Comparison of ENCODE assay signal across 13 cellular contexts in the genomic region with DNA sequence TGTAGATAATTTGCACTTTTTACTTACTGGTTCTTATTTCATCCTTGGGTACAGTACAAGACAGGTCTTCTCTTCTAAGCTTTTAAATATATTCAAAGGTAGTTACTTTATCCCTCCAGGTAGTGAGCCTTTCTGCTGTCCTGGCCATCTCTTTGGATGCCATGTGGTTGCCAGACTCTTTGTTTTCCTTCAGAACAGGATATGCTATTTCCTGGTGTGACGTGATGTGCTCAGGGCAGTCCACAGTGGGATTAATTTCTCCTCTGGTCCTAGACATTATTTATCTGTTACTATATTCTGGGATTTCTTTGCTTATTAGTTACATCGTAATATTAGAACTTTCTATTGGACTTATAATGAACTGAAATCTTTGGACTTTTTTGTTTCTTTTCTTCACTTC.
DNase-seq lines count a peak whose midpoint lies in the region; ATAC-seq and TF ChIP-seq lines count a peak whose summit lies in the region.
"Had no signal": no experiment of that assay in that cellular context is flagged by ENCODE, and none has a peak within 500 bp of the region (broad histone marks: within the 10 kb centered on the region; RNA-seq: fewer than 3 reads in every experiment).

No MANE protein-coding gene starts in this region.

- DNase-seq in activated CD4-positive, alpha-beta T cell treated with anti-CD3 and anti-CD28 coated beads for 36 hours = no peak
- no peak for DNase-seq in activated CD4-positive, alpha-beta T cell treated with anti-CD3 and anti-CD28 coated beads for 48 hours
- no peak for DNase-seq in activated CD8-positive, alpha-beta T cell treated with anti-CD3 and anti-CD28 coated beads, Interleukin-2, amount 10 ng/mL, durations not matched to agents 7 days and 5 days
- peak; percentile 29 for DNase-seq in kidney tubule cell (ENCODE audit: low spot score)
- DNase-seq in gastrocnemius medialis = no peak
- no peak for DNase-seq in trophoblast cell
- DNase-seq: activated gamma-delta T cell, NCI-H1436, retina, tibial artery had no signal

- no peak overlapping the region for H3K14ac ChIP-seq in trophoblast cell (ENCODE audit: low read length)

- no peaks in the 10 kb centered on the region for H3K27me3 Mint-ChIP-seq in activated CD4-positive, alpha-beta T cell treated with anti-CD3 and anti-CD28 coated beads for 36 hours
- H3K27me3 Mint-ChIP-seq in activated CD8-positive, alpha-beta T cell treated with anti-CD3 and anti-CD28 coated beads, Interleukin-2, amount 10 ng/mL, durations not matched to agents 7 days and 5 days (ENCODE audit: low read depth) = no peaks in the 10 kb centered on the region

- peaks cover 71 to 76% of the 10 kb centered on the region in 2 donors for H3K4me1 ChIP-seq in gastrocnemius medialis
- peaks cover 0 to 8% of the 10 kb centered on the region in 2 experiments for H3K4me1 ChIP-seq in trophoblast cell (ENCODE audit: control insufficient read depth in 1 of 2, insufficient read depth in 2 of 2, low read length in 2 of 2)

- no peak overlapping the region for H3K4me2 ChIP-seq in trophoblast cell (ENCODE audit: low read length)
- H3K4me2 ChIP-seq: A549 had no signal

- TF ChIP-seq CTCF in gastrocnemius medialis (IDR thresholded peaks at IDR 0.05 in 4 of 5, conservative IDR thresholded peaks at IDR 0.05 in 1 of 5) = no peak

- H2BK12ac ChIP-seq in trophoblast cell (ENCODE audit: low read length) = no peak overlapping the region

- ATAC-seq in activated CD4-positive, alpha-beta T cell treated with anti-CD3 and anti-CD28 coated beads for 36 hours = no peak
- ATAC-seq in activated CD8-positive, alpha-beta T cell treated with anti-CD3 and anti-CD28 coated beads, Interleukin-2, amount 10 ng/mL, durations not matched to agents 7 days and 5 days = no peak
- ATAC-seq in gastrocnemius medialis (no peak), GM19452 (IDR thresholded peaks at IDR 0.05; ENCODE audit: unreplicated experiment) (no peak)
- ATAC-seq in activated CD4-positive, CD25-positive, alpha-beta regulatory T cell treated with anti-CD3 and anti-CD28 coated beads, Interleukin-2, amount 50 U/mL, for 24 hours = no peak
- ATAC-seq: A549 had no signal

- peak overlapping the region; percentile 66 to 84 (median 73) for H3K27ac ChIP-seq in gastrocnemius medialis
- H3K27ac ChIP-seq in trophoblast cell (ENCODE audit: low read depth, low read length) = no peak overlapping the region
- H3K27ac ChIP-seq: A549, tibial artery had no signal

- H2AFZ ChIP-seq in trophoblast cell (ENCODE audit: insufficient read depth, low read length, poor library complexity) = no peak overlapping the region

- H3K18ac ChIP-seq in trophoblast cell (ENCODE audit: low read length) = no peak overlapping the region

- no peak overlapping the region for H3K23ac ChIP-seq in trophoblast cell (ENCODE audit: low read length)

- H3K36me3 Mint-ChIP-seq in activated CD4-positive, alpha-beta T cell treated with anti-CD3 and anti-CD28 coated beads for 36 hours (ENCODE audit: low read depth) = peaks cover 82% of the 10 kb centered on the region
- peaks cover 88% of the 10 kb centered on the region for H3K36me3 Mint-ChIP-seq in activated CD8-positive, alpha-beta T cell treated with anti-CD3 and anti-CD28 coated beads, Interleukin-2, amount 10 ng/mL, durations not matched to agents 7 days and 5 days (ENCODE audit: low read depth)

- intact Hi-C loops in activated CD4-positive, alpha-beta T cell treated with anti-CD3 and anti-CD28 coated beads for 36 hours (cut with DNase I, micrococcal nuclease) = no loop called here
- intact Hi-C loops in gastrocnemius medialis (cut with DNase I; ENCODE audit: low total_unique reads) = no loop called here

- POLR2A ChIA-PET in activated CD4-positive, alpha-beta T cell treated with anti-CD3 and anti-CD28 coated beads for 36 hours (lab: Charles Lee) = no interaction called here
- POLR2A ChIA-PET in activated CD8-positive, alpha-beta T cell treated with anti-CD3 and anti-CD28 coated beads, Interleukin-2, amount 10 ng/mL, durations not matched to agents 7 days and 5 days (lab: Charles Lee) = no interaction called here

- no peaks in the 10 kb centered on the region for H3K27me3 ChIP-seq in gastrocnemius medialis
- no peaks in the 10 kb centered on the region for H3K27me3 ChIP-seq in trophoblast cell (ENCODE audit: insufficient read depth, low read length)
- H3K27me3 ChIP-seq: tibial artery had no signal

- H3K79me2 ChIP-seq in trophoblast cell (ENCODE audit: control insufficient read depth, insufficient read depth, low read length, poor library complexity) = peaks cover 2% of the 10 kb centered on the region

- H3K9me3 Mint-ChIP-seq in activated CD4-positive, alpha-beta T cell treated with anti-CD3 and anti-CD28 coated beads for 36 hours (ENCODE audit: low read depth) = no peaks in the 10 kb centered on the region
- no peaks in the 10 kb centered on the region for H3K9me3 Mint-ChIP-seq in activated CD8-positive, alpha-beta T cell treated with anti-CD3 and anti-CD28 coated beads, Interleukin-2, amount 10 ng/mL, durations not matched to agents 7 days and 5 days (ENCODE audit: insufficient read depth)

- no peaks in the 10 kb centered on the region for H3K79me1 ChIP-seq in trophoblast cell (ENCODE audit: low read length)

- H3K4me3 Mint-ChIP-seq in activated CD4-positive, alpha-beta T cell treated with anti-CD3 and anti-CD28 coated beads for 36 hours = no peak overlapping the region
- H3K4me3 Mint-ChIP-seq in activated CD8-positive, alpha-beta T cell treated with anti-CD3 and anti-CD28 coated beads, Interleukin-2, amount 10 ng/mL, durations not matched to agents 7 days and 5 days = no peak overlapping the region

- H3K4me3 ChIP-seq in gastrocnemius medialis (no peak overlapping the region), trophoblast cell (ENCODE audit: low read depth, low read length) (no peak overlapping the region)
- H3K4me3 ChIP-seq: A549, tibial artery had no signal

- no CpG with 5 or more reads among the region's 2 CpGs for WGBS in trophoblast cell (ENCODE audit: extremely low coverage, insufficient coverage, insufficient read length)

- peak overlapping the region; percentile 52 for H3K27ac Mint-ChIP-seq in activated CD4-positive, alpha-beta T cell treated with anti-CD3 and anti-CD28 coated beads for 36 hours
- peak overlapping the region; percentile 17 for H3K27ac Mint-ChIP-seq in activated CD8-positive, alpha-beta T cell treated with anti-CD3 and anti-CD28 coated beads, Interleukin-2, amount 10 ng/mL, durations not matched to agents 7 days and 5 days

- in situ Hi-C loops in gastrocnemius medialis (cut with MboI; ENCODE audit: low sequenced_read_pairs in 4 of 4) = no loop called here

- H3K36me3 ChIP-seq in gastrocnemius medialis (peaks cover 0 to 33% of the 10 kb centered on the region in 2 donors), trophoblast cell (ENCODE audit: control insufficient read depth in 1 of 2, insufficient read depth in 2 of 2, low read length in 2 of 2) (peaks cover 21 to 42% of the 10 kb centered on the region in 2 experiments)

- no peak overlapping the region for H3K4ac ChIP-seq in trophoblast cell (ENCODE audit: low read depth, low read length)

- CTCF ChIA-PET in activated CD4-positive, alpha-beta T cell treated with anti-CD3 and anti-CD28 coated beads for 36 hours (lab: Charles Lee) = interaction anchor here (1.2 to 1.6 kb wide), 3 partner anchors 10 to 15 kb away, joined by 5 to 6 read pairs (median 6); no protein-coding TSS in a partner anchor
- CTCF ChIA-PET in activated CD8-positive, alpha-beta T cell treated with anti-CD3 and anti-CD28 coated beads, Interleukin-2, amount 10 ng/mL, durations not matched to agents 7 days and 5 days (lab: Charles Lee) = no interaction called here

- no peaks in the 10 kb centered on the region for H3K9me3 ChIP-seq in gastrocnemius medialis
- H3K9me3 ChIP-seq in trophoblast cell (ENCODE audit: insufficient read depth, low read depth, low read length) = no peaks in the 10 kb centered on the region
- H3K9me3 ChIP-seq: A549, tibial artery had no signal

- TF ChIP-seq POLR2A in gastrocnemius medialis (IDR thresholded peaks at IDR 0.05) = no peak

- H3K4me1 Mint-ChIP-seq in activated CD4-positive, alpha-beta T cell treated with anti-CD3 and anti-CD28 coated beads for 36 hours = peaks cover 79% of the 10 kb centered on the region
- peaks cover 69% of the 10 kb centered on the region for H3K4me1 Mint-ChIP-seq in activated CD8-positive, alpha-beta T cell treated with anti-CD3 and anti-CD28 coated beads, Interleukin-2, amount 10 ng/mL, durations not matched to agents 7 days and 5 days (ENCODE audit: low read depth)

- H2BK120ac ChIP-seq in trophoblast cell (ENCODE audit: insufficient read depth, low read length, poor library complexity) = no peak overlapping the region

- no peak overlapping the region for H4K12ac ChIP-seq in trophoblast cell (ENCODE audit: low read depth, low read length)

- H4K91ac ChIP-seq in trophoblast cell (ENCODE audit: low read depth, low read length) = no peak overlapping the region

- no peak overlapping the region for H3K9ac ChIP-seq in trophoblast cell (ENCODE audit: low read length)

- H4K8ac ChIP-seq in trophoblast cell (ENCODE audit: low read depth, low read length) = no peak overlapping the region

- no peak overlapping the region for H2AK5ac ChIP-seq in trophoblast cell (ENCODE audit: low read length)

- H2BK5ac ChIP-seq in trophoblast cell (ENCODE audit: low read depth, low read length, poor library complexity) = no peak overlapping the region
